Comparison of ENCODE assay signal across 18 cellular contexts in genomic region chr6:3350252-3350826, GRCh38.
DNase-seq lines count a peak whose midpoint lies in the region; ATAC-seq and TF ChIP-seq lines count a peak whose summit lies in the region.
"Had no signal": no experiment of that assay in that cellular context is flagged by ENCODE, and none has a peak within 500 bp of the region (broad histone marks: within the 10 kb centered on the region; RNA-seq: fewer than 3 reads in every experiment).

No MANE protein-coding gene starts in this region.

- intact Hi-C loops in posterior vena cava (cut with DNase I): no loop called here

- H3K9me3 ChIP-seq in SJCRH30 (replicated peaks) (no peaks in the 10 kb centered on the region), hepatocyte (ENCODE audit: low read depth) (no peaks in the 10 kb centered on the region)
- H3K9me3 ChIP-seq: heart right ventricle had no signal

- no peak overlapping the region for H2AFZ ChIP-seq in hepatocyte

- H3K27ac ChIP-seq in SJCRH30: peak overlapping the region; percentile 42; the same call in 1 of the 2 replicates
- peak overlapping the region; percentile 26 for H3K27ac ChIP-seq in hepatocyte

- peaks cover 19% of the 10 kb centered on the region for H3K79me2 ChIP-seq in hepatocyte

- no peak for ATAC-seq in GM18909 (IDR thresholded peaks at IDR 0.05; ENCODE audit: poor library complexity, unreplicated experiment)
- ATAC-seq: activated CD8-positive, alpha-beta T cell treated with anti-CD3 and anti-CD28 coated beads for 36 hours; heart right ventricle; naive thymus-derived CD8-positive, alpha-beta T cell had no signal

- H3K9me2 ChIP-seq in hepatocyte (replicated peaks; ENCODE audit: insufficient read depth): no peaks in the 10 kb centered on the region

- H3K4me2 ChIP-seq in hepatocyte: no peak overlapping the region

- H3K4me3 ChIP-seq in SJCRH30 (no peak overlapping the region), hepatocyte (no peak overlapping the region)
- H3K4me3 ChIP-seq: heart right ventricle, lung had no signal

- WGBS in hepatocyte (ENCODE audit: low lambda C conversion rate, missing lambda C conversion rate): 60% methylated on average over 8 of the region's 8 CpGs

- H3K36me3 ChIP-seq in SJCRH30 (no peaks in the 10 kb centered on the region), hepatocyte (replicated peaks; ENCODE audit: insufficient read depth, low read depth) (no peaks in the 10 kb centered on the region)
- H3K36me3 ChIP-seq: heart right ventricle had no signal

- H3K27me3 ChIP-seq in SJCRH30 (no peaks in the 10 kb centered on the region), hepatocyte (no peaks in the 10 kb centered on the region)

- peaks cover 36% of the 10 kb centered on the region for H3K4me1 ChIP-seq in SJCRH30
- peaks cover 24% of the 10 kb centered on the region for H3K4me1 ChIP-seq in hepatocyte (ENCODE audit: insufficient read depth)

- DNase-seq in DMS 273 treated with DMSO at 0.1 percent for 48 hours (lab: John Stamatoyannopoulos, UW): peak; percentile 16
- DNase-seq in SJCRH30: peak in 1 of 2 experiments; percentile 42
- no peak for DNase-seq in hepatocyte (ENCODE audit: low spot score)
- peak; percentile 18 for DNase-seq in posterior vena cava (ENCODE audit: low spot score)
- no peak for DNase-seq in SW480 (ENCODE audit: low spot score)
- DNase-seq in activated T-cell treated with anti-CD3 and anti-CD28 coated beads, Interleukin-2, amount 50 U/mL, for 1 hour: no peak
- DNase-seq in NCI-H1694 treated with DMSO at 0.1 percent for 48 hours (lab: John Stamatoyannopoulos, UW): no peak
- DNase-seq: activated CD8-positive, alpha-beta T cell treated with anti-CD3 and anti-CD28 coated beads for 36 hours; activated naive CD4-positive, alpha-beta T cell treated with anti-CD3 and anti-CD28 coated beads for 36 hours; activated T-cell treated with anti-CD3 and anti-CD28 coated beads, Interleukin-2, amount 50 U/mL, for 24 hours; aorta; CD4-positive, alpha-beta memory T cell; heart right ventricle; naive thymus-derived CD8-positive, alpha-beta T cell; NCI-H1694; NCI-H446 had no signal

- TF ChIP-seq CTCF in hepatocyte (IDR thresholded peaks at IDR 0.05; ENCODE audit: poor library complexity): no peak

- H4K20me1 ChIP-seq in hepatocyte (ENCODE audit: insufficient read depth, poor library complexity, severe bottlenecking): no peaks in the 10 kb centered on the region

Comparison
In these comparisons a context has a peak if more than half of its experiments do, and no peak if none do; other contexts are left out.
1. DNase-seq: peak in DMS 273 treated with DMSO at 0.1 percent for 48 hours (single experiment) and posterior vena cava (single experiment); none in hepatocyte (single experiment), SW480 (single experiment), activated T-cell treated with anti-CD3 and anti-CD28 coated beads, Interleukin-2, amount 50 U/mL, for 1 hour (single experiment) and NCI-H1694 treated with DMSO at 0.1 percent for 48 hours (single experiment).